ENCODE assay signal across 18 cellular contexts in genomic region chr2:119198267-119198840, GRCh38. TPM values are rescaled to one million over a fixed set of nuclear protein-coding genes. Genes with fewer than 3 reads are reported as not detected.
DNase-seq lines count a peak whose midpoint lies in the region; ATAC-seq, FAIRE-seq and TF ChIP-seq lines count a peak whose summit lies in the region.
"Had no signal": no experiment of that assay in that cellular context is flagged by ENCODE, and none has a peak within 500 bp of the region (broad histone marks: within the 10 kb centered on the region; RNA-seq: fewer than 3 reads in every experiment).

No MANE protein-coding gene starts in this region.

- peak; percentile 18 for ATAC-seq in left ventricle myocardium superior
- no peak for ATAC-seq in gastroesophageal sphincter
- ATAC-seq: A549 had no signal

- TF ChIP-seq CTCF in left ventricle myocardium inferior (IDR thresholded peaks at IDR 0.05; ENCODE audit: borderline replicate concordance) (no peak), liver (IDR thresholded peaks at IDR 0.05; ENCODE audit: low read depth, low read length, missing input control) (no peak), gastroesophageal sphincter (IDR thresholded peaks at IDR 0.05) (no peak)

- no peak overlapping the region for H3K27ac ChIP-seq in left ventricle myocardium inferior (replicated peaks)
- no peak overlapping the region for H3K27ac ChIP-seq in liver (ENCODE audit: low read depth in 1 of 2, low read length in 2 of 2)
- H3K27ac ChIP-seq in small intestine (ENCODE audit: low read depth in 1 of 2, low read length in 1 of 2), result no peak overlapping the region
- no peak overlapping the region for H3K27ac ChIP-seq in gastroesophageal sphincter
- H3K27ac ChIP-seq: A549 had no signal

- no peak for TF ChIP-seq RAD21 in liver (IDR thresholded peaks at IDR 0.05)

- no peak for FAIRE-seq in small intestine (lab: Jason Lieb, UNC)
- FAIRE-seq: A549, frontal cortex had no signal

- H3K4me3 ChIP-seq in left ventricle myocardium inferior (no peak overlapping the region), liver (ENCODE audit: low read depth in 1 of 3, low read length in 3 of 3) (no peak overlapping the region), small intestine (ENCODE audit: low read depth in 1 of 2, low read length in 2 of 2) (no peak overlapping the region), gastroesophageal sphincter (no peak overlapping the region)
- H3K4me3 ChIP-seq: A549, MG63 had no signal

- H3K36me3 ChIP-seq in left ventricle myocardium inferior (no peaks in the 10 kb centered on the region), liver (ENCODE audit: control insufficient read depth in 4 of 4, insufficient read depth in 3 of 4, low read depth in 1 of 4, low read length in 3 of 4) (no peaks in the 10 kb centered on the region), small intestine (ENCODE audit: control insufficient read depth in 2 of 2, insufficient read depth in 2 of 2, low read length in 2 of 2) (no peaks in the 10 kb centered on the region), gastroesophageal sphincter (no peaks in the 10 kb centered on the region)
- H3K36me3 ChIP-seq: MG63 had no signal

- no peak overlapping the region for H3K9ac ChIP-seq in liver (ENCODE audit: low read depth in 1 of 2, low read length in 2 of 2)

- H3K4me1 ChIP-seq in left ventricle myocardium inferior (no peaks in the 10 kb centered on the region), liver (ENCODE audit: control insufficient read depth in 4 of 4, insufficient read depth in 4 of 4, low read length in 3 of 4) (peaks cover 2 to 37% (median 25%) of the 10 kb centered on the region in 4 donors), small intestine (ENCODE audit: control insufficient read depth in 2 of 2, insufficient read depth in 1 of 2, low read depth in 1 of 2, low read length in 1 of 2) (no peaks in the 10 kb centered on the region), gastroesophageal sphincter (no peaks in the 10 kb centered on the region)

- H3K27me3 ChIP-seq in left ventricle myocardium inferior (ENCODE audit: low read depth), result peaks cover 62% of the 10 kb centered on the region
- no peaks in the 10 kb centered on the region for H3K27me3 ChIP-seq in liver (ENCODE audit: control insufficient read depth in 4 of 4, insufficient read depth in 4 of 4, low read length in 3 of 4)
- H3K27me3 ChIP-seq in small intestine (ENCODE audit: control insufficient read depth in 2 of 2, insufficient read depth in 2 of 2, low read length in 2 of 2), result no peaks in the 10 kb centered on the region
- peaks cover 57% of the 10 kb centered on the region for H3K27me3 ChIP-seq in gastroesophageal sphincter
- H3K27me3 ChIP-seq: MG63 had no signal

- no peak for TF ChIP-seq POLR2A in gastroesophageal sphincter (IDR thresholded peaks at IDR 0.05)

- H3K9me3 ChIP-seq in left ventricle myocardium inferior (replicated peaks) (no peaks in the 10 kb centered on the region), liver (ENCODE audit: control insufficient read depth in 4 of 4, low read length in 3 of 4) (no peaks in the 10 kb centered on the region), small intestine (ENCODE audit: control insufficient read depth, low read depth) (no peaks in the 10 kb centered on the region), gastroesophageal sphincter (no peaks in the 10 kb centered on the region)
- H3K9me3 ChIP-seq: A549, MG63 had no signal

- no peak for TF ChIP-seq EP300 in gastroesophageal sphincter (IDR thresholded peaks at IDR 0.05)

- intact Hi-C loops in left ventricle myocardium superior (cut with micrococcal nuclease), result no loop called here
- intact Hi-C loops in left ventricle myocardium inferior (cut with micrococcal nuclease), result no loop called here

- DNase-seq in left ventricle myocardium superior, result no peak
- no peak for DNase-seq in left ventricle myocardium inferior
- peak; percentile 69 for DNase-seq in astrocyte of the hippocampus (ENCODE audit: low read depth, low spot score)
- no peak for DNase-seq in NCI-H128 (lab: John Stamatoyannopoulos, UW; ENCODE audit: unreplicated experiment)
- DNase-seq in NCI-H1048 (lab: John Stamatoyannopoulos, UW), result no peak
- no peak for DNase-seq in small intestine
- DNase-seq: activated CD4-positive, alpha-beta T cell treated with anti-CD3 and anti-CD28 coated beads for 1 hour; activated CD8-positive, alpha-beta memory T cell treated with anti-CD3 and anti-CD28 coated beads, Interleukin-2, amount 50 U/mL, for 4 hours; activated naive CD4-positive, alpha-beta T cell treated with anti-CD3 and anti-CD28 coated beads for 36 hours; MG63; midbrain; NCI-H2081; occipital lobe had no signal

- WGBS in liver, result 78% methylated on average over 6 of the region's 6 CpGs
- WGBS in small intestine, 3 donors, result 34 to 55% (median 39%) methylated on average over 6 of the region's 6 CpGs
- 52 to 71% methylated on average over 4 to 6 of the region's 6 CpGs for WGBS in gastroesophageal sphincter (ENCODE audit: low coverage in 1 of 2), 2 donors

TF ChIP-seq in liver, 16 proteins besides CTCF, POLR2A, EP300 and RAD21:
- TF ChIP-seq ZBTB33 (IDR thresholded peaks at IDR 0.05) (no peak), HNF4A (conservative IDR thresholded peaks at IDR 0.05) (no peak), NR2F2 (IDR thresholded peaks at IDR 0.05) (peak; percentile 29)

RNA-seq across cellular contexts. Expression of gene STEAP3, which starts 25.3 kb away (rescaled TPM):
- total RNA-seq in left ventricle myocardium superior (11.8 TPM), left ventricle myocardium inferior (7.1 TPM), liver (100 to 1,000 TPM in 1 of 2 donors, 10 to 100 TPM in 1; 44.4 to 153 TPM), gastroesophageal sphincter (10 to 100 TPM in 1 of 4 donors, 1 to 10 TPM in 3; 2.0 to 10.6 (median 4.6) TPM)
- polyA plus RNA-seq in liver (100 to 1,000 TPM in 1 of 2 donors, 10 to 100 TPM in 1; 73.5 to 158 TPM), small intestine (10 to 100 TPM in 1 of 3 donors, 1 to 10 TPM in 2; 1.3 to 19.2 (median 5.1) TPM)
- total RNA-seq: occipital lobe had no signal

RNA-seq across cellular contexts. Expression of gene C1QL2, which starts 39.8 kb away (rescaled TPM):
- total RNA-seq in left ventricle myocardium superior (not detected), left ventricle myocardium inferior (not detected), liver (not detected), gastroesophageal sphincter (not detected)
- polyA plus RNA-seq in liver (not detected), small intestine (not detected)
- total RNA-seq: activated naive CD4-positive, alpha-beta T cell treated with anti-CD3 and anti-CD28 coated beads for 36 hours; cardiac septum had no signal
- polyA plus RNA-seq: A549 had no signal
